8 cellular contexts compared by ENCODE assay signal in the genomic region with DNA sequence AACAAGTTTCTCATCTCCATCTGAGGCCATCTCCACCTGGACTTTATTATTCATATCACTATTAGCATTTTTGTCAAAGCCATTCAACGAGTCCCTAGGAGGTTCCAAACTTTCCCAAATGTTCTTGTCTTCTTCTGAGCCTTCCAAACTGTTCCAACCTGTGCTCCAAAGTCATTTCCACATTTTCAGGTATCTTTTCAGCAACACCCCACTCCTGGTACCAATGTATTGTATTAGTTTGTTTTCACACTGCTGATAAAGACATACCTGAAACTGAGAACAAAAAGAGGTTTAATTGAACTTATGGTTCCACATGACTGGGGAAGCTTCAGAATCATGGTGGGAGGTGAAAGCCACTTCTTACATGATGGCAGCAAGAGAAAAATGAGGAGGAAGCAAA.
"Had no signal": no experiment of that assay in that cellular context is flagged by ENCODE, and none has a peak within 500 bp of the region (broad histone marks: within the 10 kb centered on the region; RNA-seq: fewer than 3 reads in every experiment).

No MANE protein-coding gene starts in this region.

- H3K36me3 ChIP-seq: HAP-1 had no signal

- H3K4me1 ChIP-seq: HAP-1 had no signal

- FAIRE-seq: HTR-8/SVneo had no signal

- H3K4me3 ChIP-seq: GM23248, HAP-1 had no signal

- DNase-seq: GM23248, GOT3, H7, IMR-90, KBM-7 had no signal

- H2AFZ ChIP-seq: GM23248 had no signal

- H3K9ac ChIP-seq: GM23248 had no signal

- H3K27ac ChIP-seq: GM23248 had no signal

- ATAC-seq: HCT116 had no signal
